Comparison of ENCODE assay signal across 22 cellular contexts in genomic region chr12:67318786-67319185, GRCh38. TPM values are rescaled to one million over a fixed set of nuclear protein-coding genes. Genes with fewer than 3 reads are reported as not detected.
DNase-seq lines count a peak whose midpoint lies in the region; ATAC-seq and TF ChIP-seq lines count a peak whose summit lies in the region.
"Had no signal": no experiment of that assay in that cellular context is flagged by ENCODE, and none has a peak within 500 bp of the region (broad histone marks: within the 10 kb centered on the region; RNA-seq: fewer than 3 reads in every experiment).

No MANE protein-coding gene starts in this region.

- no peak for ATAC-seq in activated naive CD4-positive, alpha-beta T cell treated with anti-CD3 and anti-CD28 coated beads, Interleukin-2, amount 50 U/mL, for 72 hours
- ATAC-seq in CD4-positive, alpha-beta T cell (ENCODE audit: poor library complexity), result no peak
- no peak for ATAC-seq in central memory CD8-positive, alpha-beta T cell (replicated peaks; ENCODE audit: extremely low read depth, poor library complexity, severe bottlenecking)
- ATAC-seq in GM18858 (IDR thresholded peaks at IDR 0.05; ENCODE audit: unreplicated experiment), result no peak
- ATAC-seq: HepG2, K562, PC-3 had no signal

- POLR2A ChIA-PET in CD4-positive, alpha-beta T cell (lab: Charles Lee), result no interaction called here
- POLR2A ChIA-PET in A673 (lab: Charles Lee; ENCODE audit: low non-redundant PET), result no interaction called here

- H3K9me3 Mint-ChIP-seq in activated naive CD4-positive, alpha-beta T cell treated with anti-CD3 and anti-CD28 coated beads, Interleukin-2, amount 10 ng/mL, durations not matched to agents 7 days and 5 days, result no peaks in the 10 kb centered on the region
- peaks cover 0 to 5% of the 10 kb centered on the region in 2 donors for H3K9me3 Mint-ChIP-seq in activated naive CD4-positive, alpha-beta T cell treated with anti-CD3 and anti-CD28 coated beads, Interleukin-2, amount 50 U/mL, for 72 hours
- H3K9me3 Mint-ChIP-seq in CD4-positive, alpha-beta T cell, result peaks cover 2% of the 10 kb centered on the region
- no peaks in the 10 kb centered on the region for H3K9me3 Mint-ChIP-seq in central memory CD8-positive, alpha-beta T cell

- no peak overlapping the region for H3K4me2 ChIP-seq in osteoblast (ENCODE audit: insufficient read depth, low read length)
- H3K4me2 ChIP-seq: SK-N-SH had no signal

- no peaks in the 10 kb centered on the region for H3K4me1 ChIP-seq in osteoblast (ENCODE audit: insufficient read depth, low read length)
- no peaks in the 10 kb centered on the region for H3K4me1 ChIP-seq in A673 (ENCODE audit: insufficient read depth, low read length, poor library complexity, severe bottlenecking)

- TF ChIP-seq CTCF in CD4-positive, alpha-beta T cell (IDR thresholded peaks at IDR 0.05), result no peak
- no peak for TF ChIP-seq CTCF in osteoblast (IDR thresholded peaks at IDR 0.05; ENCODE audit: extremely low read depth, low read depth, low read length)
- TF ChIP-seq CTCF in A673 (conservative IDR thresholded peaks at IDR 0.05; ENCODE audit: low read depth, low read length), result no peak

- no peaks in the 10 kb centered on the region for H3K27me3 ChIP-seq in CD4-positive, alpha-beta T cell (ENCODE audit: control insufficient read depth, insufficient read depth, low read length)
- H3K27me3 ChIP-seq in osteoblast (ENCODE audit: insufficient read depth, low read length), result no peaks in the 10 kb centered on the region
- no peaks in the 10 kb centered on the region for H3K27me3 ChIP-seq in A673 (replicated peaks; ENCODE audit: insufficient read depth, low read depth, low read length, poor library complexity)

- BruUV-seq in A673 (replicated peaks; lab: Mats Ljungman, UMichigan), result no TSS peak

- no peaks in the 10 kb centered on the region for H3K27me3 Mint-ChIP-seq in activated naive CD4-positive, alpha-beta T cell treated with anti-CD3 and anti-CD28 coated beads, Interleukin-2, amount 10 ng/mL, durations not matched to agents 7 days and 5 days
- H3K27me3 Mint-ChIP-seq in CD4-positive, alpha-beta T cell, result no peaks in the 10 kb centered on the region
- no peaks in the 10 kb centered on the region for H3K27me3 Mint-ChIP-seq in central memory CD8-positive, alpha-beta T cell

- intact Hi-C loops in CD4-positive, alpha-beta T cell (cut with DNase I, micrococcal nuclease), result no loop called here
- intact Hi-C loops in A673 (cut with micrococcal nuclease; ENCODE audit: unreplicated experiment), result no loop called here

- H3K4me1 Mint-ChIP-seq in activated naive CD4-positive, alpha-beta T cell treated with anti-CD3 and anti-CD28 coated beads, Interleukin-2, amount 10 ng/mL, durations not matched to agents 7 days and 5 days, result no peaks in the 10 kb centered on the region
- peaks cover 22% of the 10 kb centered on the region for H3K4me1 Mint-ChIP-seq in CD4-positive, alpha-beta T cell (ENCODE audit: low read depth)
- peaks cover 7% of the 10 kb centered on the region for H3K4me1 Mint-ChIP-seq in central memory CD8-positive, alpha-beta T cell

- CTCF ChIA-PET in activated naive CD4-positive, alpha-beta T cell treated with anti-CD3 and anti-CD28 coated beads, Interleukin-2, amount 10 ng/mL, durations not matched to agents 7 days and 5 days (lab: Charles Lee), result no interaction called here
- CTCF ChIA-PET in CD4-positive, alpha-beta T cell (lab: Charles Lee), result no interaction called here
- CTCF ChIA-PET in A673 (lab: Charles Lee), result no interaction called here

- H3K9me3 ChIP-seq in CD4-positive, alpha-beta T cell (ENCODE audit: control insufficient read depth, low read length), result no peaks in the 10 kb centered on the region
- H3K9me3 ChIP-seq in osteoblast (ENCODE audit: low read depth, low read length) (no peaks in the 10 kb centered on the region), A673 (ENCODE audit: low read depth, low read length, poor library complexity, severe bottlenecking) (no peaks in the 10 kb centered on the region)
- H3K9me3 ChIP-seq: SK-N-SH had no signal

- no peaks in the 10 kb centered on the region for H3K79me2 ChIP-seq in osteoblast (ENCODE audit: insufficient read depth, low read length)

- H3K36me3 Mint-ChIP-seq in activated naive CD4-positive, alpha-beta T cell treated with anti-CD3 and anti-CD28 coated beads, Interleukin-2, amount 10 ng/mL, durations not matched to agents 7 days and 5 days, result peaks cover 65% of the 10 kb centered on the region
- peaks cover 6 to 53% of the 10 kb centered on the region in 2 donors for H3K36me3 Mint-ChIP-seq in activated naive CD4-positive, alpha-beta T cell treated with anti-CD3 and anti-CD28 coated beads, Interleukin-2, amount 50 U/mL, for 72 hours
- peaks cover 52% of the 10 kb centered on the region for H3K36me3 Mint-ChIP-seq in CD4-positive, alpha-beta T cell (ENCODE audit: low read depth)
- peaks cover 10% of the 10 kb centered on the region for H3K36me3 Mint-ChIP-seq in central memory CD8-positive, alpha-beta T cell (ENCODE audit: insufficient read depth)

- H2AFZ ChIP-seq in osteoblast (ENCODE audit: low read length), result no peak overlapping the region

- H3K27ac ChIP-seq in CD4-positive, alpha-beta T cell (ENCODE audit: low read depth, low read length), result no peak overlapping the region
- no peak overlapping the region for H3K27ac ChIP-seq in osteoblast (ENCODE audit: low read depth, low read length)
- no peak overlapping the region for H3K27ac ChIP-seq in A673 (ENCODE audit: low read depth, low read length, poor library complexity, severe bottlenecking)
- H3K27ac ChIP-seq: C4-2B had no signal

- no peaks in the 10 kb centered on the region for H4K20me1 ChIP-seq in osteoblast (ENCODE audit: insufficient read depth, low read length)

- H3K4me3 Mint-ChIP-seq in activated naive CD4-positive, alpha-beta T cell treated with anti-CD3 and anti-CD28 coated beads, Interleukin-2, amount 10 ng/mL, durations not matched to agents 7 days and 5 days, result no peak overlapping the region
- no peak overlapping the region for H3K4me3 Mint-ChIP-seq in CD4-positive, alpha-beta T cell
- no peak overlapping the region for H3K4me3 Mint-ChIP-seq in central memory CD8-positive, alpha-beta T cell

- H3K4me3 ChIP-seq in osteoblast (ENCODE audit: insufficient read depth, low read length) (no peak overlapping the region), A673 (ENCODE audit: low read depth, low read length, poor library complexity, severe bottlenecking) (no peak overlapping the region)
- H3K4me3 ChIP-seq: K562 had no signal

- no peak for DNase-seq in activated naive CD4-positive, alpha-beta T cell treated with anti-CD3 and anti-CD28 coated beads, Interleukin-2, amount 10 ng/mL, durations not matched to agents 7 days and 5 days
- no peak for DNase-seq in activated naive CD4-positive, alpha-beta T cell treated with anti-CD3 and anti-CD28 coated beads, Interleukin-2, amount 50 U/mL, for 72 hours (ENCODE audit: low spot score in 2 of 2)
- DNase-seq in CD4-positive, alpha-beta T cell, result no peak
- DNase-seq in central memory CD8-positive, alpha-beta T cell (ENCODE audit: low spot score in 2 of 2), result no peak
- DNase-seq in osteoblast (ENCODE audit: insufficient read length, low spot score, missing footprints), result peak; percentile 0
- no peak for DNase-seq in NCI-H2029 treated with DMSO at 0.1 percent for 48 hours (lab: John Stamatoyannopoulos, UW)
- DNase-seq in A673 (ENCODE audit: low spot score), result no peak
- DNase-seq: 8988T; Kasumi-1; MV-4-11; NCI-H1105; NCI-H1436 treated with DMSO at 0.1 percent for 48 hours; NCI-H1930; NCI-H446 treated with DMSO at 0.1 percent for 48 hours; NCI-H526; NK-92 treated with Interleukin-12 subunit alpha and Interleukin-12 subunit beta, amount 100 ng/mL, for 24 hours; PC-3; SK-N-SH had no signal

- H3K27ac Mint-ChIP-seq in activated naive CD4-positive, alpha-beta T cell treated with anti-CD3 and anti-CD28 coated beads, Interleukin-2, amount 10 ng/mL, durations not matched to agents 7 days and 5 days, result peak overlapping the region; percentile 56
- no peak overlapping the region for H3K27ac Mint-ChIP-seq in activated naive CD4-positive, alpha-beta T cell treated with anti-CD3 and anti-CD28 coated beads, Interleukin-2, amount 50 U/mL, for 72 hours
- H3K27ac Mint-ChIP-seq in CD4-positive, alpha-beta T cell, result peak overlapping the region; percentile 37
- H3K27ac Mint-ChIP-seq in central memory CD8-positive, alpha-beta T cell (ENCODE audit: low read depth), result peak overlapping the region; percentile 10

- H3K36me3 ChIP-seq in osteoblast (ENCODE audit: insufficient read depth, low read length) (peaks cover 42% of the 10 kb centered on the region), A673 (ENCODE audit: insufficient read depth, low read length, poor library complexity, severe bottlenecking) (peaks cover 29% of the 10 kb centered on the region)

RNA-seq across cellular contexts. Expression of gene CAND1, which starts 49.6 kb away (rescaled TPM):
- total RNA-seq in activated naive CD4-positive, alpha-beta T cell treated with anti-CD3 and anti-CD28 coated beads, Interleukin-2, amount 50 U/mL, for 72 hours, result 100 to 1,000 TPM; 213 to 239 TPM
- 100 to 1,000 TPM; 118 to 124 TPM for total RNA-seq in CD4-positive, alpha-beta T cell
- total RNA-seq in osteoblast (116 and 130 TPM in 2 replicates), A673 (2021) (195 and 196 TPM in 2 replicates)

Comparison
In these comparisons a context has a peak if more than half of its experiments do, and no peak if none do; other contexts are left out.
1. H3K27ac Mint-ChIP-seq: peak in activated naive CD4-positive, alpha-beta T cell treated with anti-CD3 and anti-CD28 coated beads, Interleukin-2, amount 10 ng/mL, durations not matched to agents 7 days and 5 days (single experiment), CD4-positive, alpha-beta T cell (single experiment) and central memory CD8-positive, alpha-beta T cell (single experiment); none in activated naive CD4-positive, alpha-beta T cell treated with anti-CD3 and anti-CD28 coated beads, Interleukin-2, amount 50 U/mL, for 72 hours (0 of 2).